In genomic region chr11:123738374-123738773, GRCh38 we compare ENCODE assay signal across 35 cellular contexts. TPM values are rescaled to one million over a fixed set of nuclear protein-coding genes. Genes with fewer than 3 reads are reported as not detected.
"Had no signal": no experiment of that assay in that cellular context is flagged by ENCODE, and none has a peak within 500 bp of the region (broad histone marks: within the 10 kb centered on the region; RNA-seq: fewer than 3 reads in every experiment).

No MANE protein-coding gene starts in this region.

- H3K9me3 ChIP-seq: adrenal gland, MG63, SJCRH30 had no signal

- H3K4me1 ChIP-seq: SJCRH30 had no signal

- H3K4me3 ChIP-seq: adrenal gland, MG63, SJCRH30, SK-N-MC had no signal

- H3K4me3 Mint-ChIP-seq: activated CD4-positive, alpha-beta memory T cell treated with anti-CD3 and anti-CD28 coated beads, Interleukin-2, amount 10 ng/mL, durations not matched to agents 7 days and 5 days; activated CD8-positive, alpha-beta memory T cell treated with anti-CD3 and anti-CD28 coated beads, Interleukin-2, amount 10 ng/mL, durations not matched to agents 7 days and 5 days; activated naive CD4-positive, alpha-beta T cell treated with anti-CD3 and anti-CD28 coated beads, Interleukin-2, amount 10 ng/mL, durations not matched to agents 7 days and 5 days; T-helper 1 cell treated with Interleukin-12 subunit alpha and Interleukin-12 subunit beta and Interleukin-4 antibody, amounts not matched to agents 30 μg/mL and 1 μg/mL, for 36 hours had no signal

- FAIRE-seq: bronchial epithelial cell, TTC549 had no signal

- H3K27me3 ChIP-seq: adrenal gland, MG63, SJCRH30 had no signal

- ATAC-seq: activated CD8-positive, alpha-beta memory T cell treated with anti-CD3 and anti-CD28 coated beads, Interleukin-2, amount 10 ng/mL, durations not matched to agents 7 days and 5 days; Panc1 had no signal

- H3K27ac ChIP-seq: adrenal gland, SJCRH30, SK-N-MC, WERI-Rb-1 had no signal

- H3K27ac Mint-ChIP-seq: activated CD4-positive, alpha-beta memory T cell treated with anti-CD3 and anti-CD28 coated beads, Interleukin-2, amount 10 ng/mL, durations not matched to agents 7 days and 5 days; activated CD8-positive, alpha-beta memory T cell treated with anti-CD3 and anti-CD28 coated beads, Interleukin-2, amount 10 ng/mL, durations not matched to agents 7 days and 5 days; brain; T-helper 1 cell treated with Interleukin-12 subunit alpha and Interleukin-12 subunit beta and Interleukin-4 antibody, amounts not matched to agents 30 μg/mL and 1 μg/mL, for 36 hours; T-helper 2 cell treated with Interferon-gamma antibody and Interleukin-4, amounts not matched to agents 5 μg/mL and 100 μg/mL, for 36 hours had no signal

- H3K36me3 ChIP-seq: adrenal gland had no signal

- DNase-seq: activated CD4-positive, alpha-beta memory T cell treated with anti-CD3 and anti-CD28 coated beads, Interleukin-2, amount 10 ng/mL, durations not matched to agents 7 days and 5 days; activated CD4-positive, alpha-beta T cell treated with anti-CD3 and anti-CD28 coated beads for 1 hour; activated CD4-positive, alpha-beta T cell treated with anti-CD3 and anti-CD28 coated beads for 48 hours; activated CD4-positive, CD25-positive, alpha-beta regulatory T cell; activated CD8-positive, alpha-beta memory T cell treated with anti-CD3 and anti-CD28 coated beads for 24 hours; activated CD8-positive, alpha-beta memory T cell treated with anti-CD3 and anti-CD28 coated beads, Interleukin-2, amount 10 ng/mL, durations not matched to agents 7 days and 5 days; activated CD8-positive, alpha-beta memory T cell treated with anti-CD3 and anti-CD28 coated beads, Interleukin-2, amount 50 U/mL, for 48 hours; activated effector memory CD4-positive, alpha-beta T cell treated with Interleukin-2 at 50 U/mL for 16 hours; activated naive CD4-positive, alpha-beta T cell treated with anti-CD3 and anti-CD28 coated beads, Interleukin-2, amount 10 ng/mL, durations not matched to agents 7 days and 5 days; activated T-cell treated with anti-CD3 and anti-CD28 coated beads, Interleukin-2, amount 50 U/mL, for 48 hours; adrenal gland; caudate nucleus; cerebellar nuclear complex; Karpas-422; MG63; NCI-H1048; NCI-H1105 treated with DMSO at 0.1 percent for 48 hours; NCI-H1436; NCI-H1694; NCI-H1930; NCI-H2081 treated with DMSO at 0.1 percent for 48 hours; NCI-H345; NCI-H524 treated with DMSO at 0.1 percent for 48 hours; SHP77; SJCRH30; WERI-Rb-1 had no signal

- H3K9me3 Mint-ChIP-seq: activated CD4-positive, alpha-beta memory T cell treated with anti-CD3 and anti-CD28 coated beads, Interleukin-2, amount 10 ng/mL, durations not matched to agents 7 days and 5 days; activated naive CD4-positive, alpha-beta T cell treated with anti-CD3 and anti-CD28 coated beads, Interleukin-2, amount 10 ng/mL, durations not matched to agents 7 days and 5 days; T-helper 1 cell treated with Interleukin-12 subunit alpha and Interleukin-12 subunit beta and Interleukin-4 antibody, amounts not matched to agents 30 μg/mL and 1 μg/mL, for 36 hours; T-helper 2 cell treated with Interferon-gamma antibody and Interleukin-4, amounts not matched to agents 5 μg/mL and 100 μg/mL, for 36 hours had no signal

- H3K27me3 Mint-ChIP-seq: activated CD4-positive, alpha-beta memory T cell treated with anti-CD3 and anti-CD28 coated beads, Interleukin-2, amount 10 ng/mL, durations not matched to agents 7 days and 5 days; activated CD8-positive, alpha-beta memory T cell treated with anti-CD3 and anti-CD28 coated beads, Interleukin-2, amount 10 ng/mL, durations not matched to agents 7 days and 5 days; activated naive CD4-positive, alpha-beta T cell treated with anti-CD3 and anti-CD28 coated beads, Interleukin-2, amount 10 ng/mL, durations not matched to agents 7 days and 5 days had no signal

RNA-seq across cellular contexts. Expression of gene OR6X1, which starts 15.9 kb away (rescaled TPM):
- total RNA-seq: activated CD4-positive, alpha-beta memory T cell treated with anti-CD3 and anti-CD28 coated beads, Interleukin-2, amount 10 ng/mL, durations not matched to agents 7 days and 5 days; activated CD8-positive, alpha-beta memory T cell treated with anti-CD3 and anti-CD28 coated beads, Interleukin-2, amount 10 ng/mL, durations not matched to agents 7 days and 5 days; adrenal gland; bronchial epithelial cell; NCI-H460; RPMI7951; SJCRH30 had no signal
- polyA plus RNA-seq: adrenal gland had no signal
